ENCODE assay signal across 1 cellular context in the genomic region with DNA sequence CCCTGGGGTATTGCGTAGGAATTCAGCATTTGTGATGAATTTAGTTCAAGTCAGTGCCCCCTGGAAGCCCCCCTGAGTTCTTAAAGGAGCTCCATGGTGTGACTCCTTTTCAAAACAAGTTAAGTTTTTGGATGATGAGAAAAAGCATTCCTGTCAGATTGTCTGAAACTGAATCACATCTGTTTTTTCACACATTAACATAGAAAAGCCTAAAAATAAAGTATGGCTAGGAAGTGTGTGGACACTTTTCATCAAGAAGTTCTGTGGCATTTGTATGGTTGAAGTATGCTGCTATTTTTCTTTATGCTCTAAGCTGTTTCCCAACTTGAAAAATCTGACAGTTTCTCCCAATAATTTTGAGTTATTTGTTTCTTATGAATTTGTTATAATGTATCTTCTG.
TF ChIP-seq lines count a peak whose summit lies in the region.

No MANE protein-coding gene starts in this region.

TF ChIP-seq in K562, 482 proteins besides CTCF, POLR2A, EP300 and RAD21:
- TF ChIP-seq MAZ (CRISPR knock-in tag; conservative IDR thresholded peaks at IDR 0.05 in 1 of 2, IDR thresholded peaks at IDR 0.05 in 1 of 2) (no peak), CBX8 (IDR thresholded peaks at IDR 0.05; ENCODE audit: borderline replicate concordance, extremely low read depth, low read depth, low read length, poor library complexity, severe bottlenecking) (peak; percentile 67)
